ENCODE assay signal across 8 cellular contexts in the genomic region with DNA sequence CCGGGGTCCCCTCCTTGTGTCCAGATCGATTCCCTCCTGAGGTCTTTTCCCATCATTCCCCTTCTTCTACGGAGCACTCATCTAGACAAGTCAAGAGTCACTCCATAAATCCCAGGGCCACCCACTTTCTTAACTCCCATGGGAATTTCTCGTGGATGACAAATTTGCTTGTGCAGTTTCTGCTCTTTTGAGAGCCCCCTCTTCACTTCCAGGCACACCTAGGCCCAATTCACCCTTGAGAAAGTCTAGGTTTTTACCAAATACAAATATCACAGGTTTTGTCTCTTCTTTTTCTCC. TPM values are rescaled to one million over a fixed set of nuclear protein-coding genes. Genes with fewer than 3 reads are reported as not detected.
A peak's percentile ranks its signal among the peaks of the same experiment; 100 is the strongest.
DNase-seq lines count a peak whose midpoint lies in the region; ATAC-seq and TF ChIP-seq lines count a peak whose summit lies in the region.

No MANE protein-coding gene starts in this region.

- peak overlapping the region; percentile 81 for H2AFZ ChIP-seq in Loucy (ENCODE audit: low read length)

- peak overlapping the region; percentile 92 to 97 (median 93) for H3K4me3 Mint-ChIP-seq in nephron

- H3K36me3 Mint-ChIP-seq in nephron (ENCODE audit: low read depth) = peaks cover 49% of the 10 kb centered on the region

- H3K4me3 ChIP-seq in BLaER1 (peak overlapping the region; percentile 95), Loucy (ENCODE audit: low read length, poor library complexity, severe bottlenecking) (peak overlapping the region; percentile 81), duodenal mucosa (ENCODE audit: low read depth in 1 of 2, low read length in 2 of 2) (peak overlapping the region; percentile 76 to 94)

- H3K27ac ChIP-seq in BLaER1 (peak overlapping the region; percentile 94), duodenal mucosa (ENCODE audit: low read depth, low read length) (no peak overlapping the region)

- H3F3A ChIP-seq in Loucy (ENCODE audit: low read depth) = no peaks in the 10 kb centered on the region

- TF ChIP-seq CTCF in Loucy (conservative IDR thresholded peaks at IDR 0.05; ENCODE audit: low read length) (no peak), nephron (IDR thresholded peaks at IDR 0.05; ENCODE audit: unreplicated experiment in 3 of 3) (no peak)

- no peak for ATAC-seq in GM21367 (IDR thresholded peaks at IDR 0.05; ENCODE audit: unreplicated experiment)

- no peaks in the 10 kb centered on the region for H3K9me3 ChIP-seq in BLaER1
- no peaks in the 10 kb centered on the region for H3K9me3 ChIP-seq in Loucy (ENCODE audit: insufficient read depth, low read depth, low read length)
- no peaks in the 10 kb centered on the region for H3K9me3 ChIP-seq in duodenal mucosa (ENCODE audit: control insufficient read depth in 1 of 2, low read length in 2 of 2)

- H3K9me3 Mint-ChIP-seq in nephron = no peaks in the 10 kb centered on the region

- peak overlapping the region; percentile 48 to 84 (median 74) for H3K27ac Mint-ChIP-seq in nephron

- H3K79me2 ChIP-seq in Loucy (ENCODE audit: insufficient read depth, low read length) = peaks cover 40% of the 10 kb centered on the region

- H3K27me3 ChIP-seq in BLaER1 = no peaks in the 10 kb centered on the region
- no peaks in the 10 kb centered on the region for H3K27me3 ChIP-seq in Loucy (ENCODE audit: insufficient read depth, low read length, poor library complexity, severe bottlenecking)
- no peaks in the 10 kb centered on the region for H3K27me3 ChIP-seq in duodenal mucosa (ENCODE audit: control insufficient read depth in 1 of 2, insufficient read depth in 2 of 2, low read length in 2 of 2)

- no peaks in the 10 kb centered on the region for H3K27me3 Mint-ChIP-seq in nephron (ENCODE audit: low read depth)

- H3K4me1 ChIP-seq in BLaER1 (peaks cover 24% of the 10 kb centered on the region), Loucy (ENCODE audit: insufficient read depth, low read length, poor library complexity, severe bottlenecking) (peaks cover 26% of the 10 kb centered on the region), duodenal mucosa (ENCODE audit: control insufficient read depth in 1 of 2, insufficient read depth in 2 of 2, low read length in 2 of 2) (peaks cover 19 to 26% of the 10 kb centered on the region in 2 donors)

- H3K9me2 ChIP-seq in Loucy (replicated peaks; ENCODE audit: low read depth, low read length) = no peaks in the 10 kb centered on the region

- H4K20me1 ChIP-seq in BLaER1 (no peaks in the 10 kb centered on the region), Loucy (ENCODE audit: insufficient read depth, low read length, poor library complexity, severe bottlenecking) (peaks cover 5% of the 10 kb centered on the region)

- H3K4me1 Mint-ChIP-seq in nephron = peaks cover 25% of the 10 kb centered on the region

- H3K4me2 ChIP-seq in BLaER1 = peak overlapping the region; percentile 98
- peak overlapping the region; percentile 96 for H3K4me2 ChIP-seq in Loucy (ENCODE audit: low read depth, low read length, poor library complexity, severe bottlenecking)

- peak overlapping the region; percentile 98 for H3K9ac ChIP-seq in BLaER1
- H3K9ac ChIP-seq in Loucy (ENCODE audit: low read depth, low read length, poor library complexity, severe bottlenecking) = peak overlapping the region; percentile 96
- H3K9ac ChIP-seq in duodenal mucosa (ENCODE audit: low read depth in 1 of 2, low read length in 2 of 2) = peak overlapping the region; percentile 66 to 86

- H3K36me3 ChIP-seq in BLaER1 = peaks cover 73% of the 10 kb centered on the region
- H3K36me3 ChIP-seq in Loucy (ENCODE audit: insufficient read depth, low read length) = peaks cover 19% of the 10 kb centered on the region; the same call in 1 of the 2 replicates
- peaks cover 26 to 53% of the 10 kb centered on the region in 2 donors for H3K36me3 ChIP-seq in duodenal mucosa (ENCODE audit: control insufficient read depth in 1 of 2, insufficient read depth in 2 of 2, low read length in 2 of 2)

- DNase-seq in A172 (ENCODE audit: low spot score) (no peak), CD1c-positive myeloid dendritic cell (ENCODE audit: extremely low spot score) (no peak)
- no peak for DNase-seq in stimulated activated CD4-positive, alpha-beta T cell treated with anti-CD3 and anti-CD28 coated beads, Interleukin-15, amount 100 ng/mL, for 24 hours

RNA-seq across cellular contexts. Expression of gene POLDIP2, which starts 0.5 kb away (rescaled TPM):
- 166 and 176 TPM in 2 replicates for total RNA-seq in A172 (2014; rRNA removed; shearing (Covaris generic))

RNA-seq across cellular contexts. Expression of gene SEBOX, which starts 7.2 kb away (rescaled TPM):
- not detected in 2 replicates for total RNA-seq in A172 (2014; rRNA removed; shearing (Covaris generic))

RNA-seq across cellular contexts. Expression of gene VTN, which starts 12.3 kb away (rescaled TPM):
- 0.43 and 4.4 TPM in 2 replicates for total RNA-seq in A172 (2014; rRNA removed; shearing (Covaris generic))

RNA-seq across cellular contexts. Expression of gene SARM1, which starts 13.6 kb away (rescaled TPM):
- total RNA-seq in A172 (2014; rRNA removed; shearing (Covaris generic)) = 20.2 and 23.2 TPM in 2 replicates

RNA-seq across cellular contexts. Expression of gene TNFAIP1, which starts 22.3 kb away (rescaled TPM):
- 36.2 and 44.7 TPM in 2 replicates for total RNA-seq in A172 (2014; rRNA removed; shearing (Covaris generic))
